22 cellular contexts compared by ENCODE assay signal in genomic region chr4:20572976-20573375, GRCh38.
"Had no signal": no experiment of that assay in that cellular context is flagged by ENCODE, and none has a peak within 500 bp of the region (broad histone marks: within the 10 kb centered on the region; RNA-seq: fewer than 3 reads in every experiment).

No MANE protein-coding gene starts in this region.

- H3K27me3 ChIP-seq: heart left ventricle, transverse colon had no signal

- H3K4me3 Mint-ChIP-seq: activated naive CD8-positive, alpha-beta T cell; activated T-cell treated with anti-CD3 and anti-CD28 coated beads, Interleukin-2, amount 50 U/mL, for 24 hours; activated T-helper 17 cell treated with anti-CD3 and anti-CD28 coated beads, Interleukin-2, amount 50 U/mL, for 72 hours; effector memory CD8-positive, alpha-beta T cell; mesothelial cell of epicardium; naive thymus-derived CD8-positive, alpha-beta T cell; stimulated activated naive B cell treated with anti-CD40 and anti-IgM and Interleukin-4, amounts not matched to agents 10 μg/mL and 1 μg/mL and 100 μg/mL, for 72 hours had no signal

- H3K4me1 ChIP-seq: heart left ventricle, transverse colon had no signal

- ATAC-seq: activated T-helper 17 cell treated with anti-CD3 and anti-CD28 coated beads, Interleukin-2, amount 50 U/mL, for 72 hours; effector memory CD8-positive, alpha-beta T cell; heart left ventricle; left ventricle myocardium superior; naive thymus-derived CD8-positive, alpha-beta T cell; sciatic nerve; stimulated activated naive B cell treated with anti-CD40 and anti-IgM and Interleukin-4, amounts not matched to agents 10 μg/mL and 1 μg/mL and 100 μg/mL, for 72 hours had no signal

- H3K27me3 Mint-ChIP-seq: activated naive CD8-positive, alpha-beta T cell; activated T-cell treated with anti-CD3 and anti-CD28 coated beads, Interleukin-2, amount 50 U/mL, for 24 hours; effector memory CD8-positive, alpha-beta T cell; stimulated activated naive B cell treated with anti-CD40 and anti-IgM and Interleukin-4, amounts not matched to agents 10 μg/mL and 1 μg/mL and 100 μg/mL, for 72 hours had no signal

- H3K27ac ChIP-seq: heart left ventricle, transverse colon had no signal

- H3K4me3 ChIP-seq: heart left ventricle, transverse colon had no signal

- H3K4me1 Mint-ChIP-seq: activated T-helper 17 cell treated with anti-CD3 and anti-CD28 coated beads, Interleukin-2, amount 50 U/mL, for 72 hours; naive thymus-derived CD8-positive, alpha-beta T cell; stimulated activated naive B cell treated with anti-CD40 and anti-IgM and Interleukin-4, amounts not matched to agents 10 μg/mL and 1 μg/mL and 100 μg/mL, for 72 hours had no signal

- H3K9me3 ChIP-seq: heart left ventricle, transverse colon had no signal

- H3K9me3 Mint-ChIP-seq: activated T-cell treated with anti-CD3 and anti-CD28 coated beads, Interleukin-2, amount 50 U/mL, for 24 hours; activated T-helper 17 cell treated with anti-CD3 and anti-CD28 coated beads, Interleukin-2, amount 50 U/mL, for 72 hours; mesothelial cell of epicardium; naive thymus-derived CD8-positive, alpha-beta T cell; stimulated activated naive B cell treated with anti-CD40 and anti-IgM and Interleukin-4, amounts not matched to agents 10 μg/mL and 1 μg/mL and 100 μg/mL, for 72 hours had no signal

- H3K36me3 Mint-ChIP-seq: activated naive CD8-positive, alpha-beta T cell; naive thymus-derived CD8-positive, alpha-beta T cell; stimulated activated naive B cell treated with anti-CD40 and anti-IgM and Interleukin-4, amounts not matched to agents 10 μg/mL and 1 μg/mL and 100 μg/mL, for 72 hours had no signal

- H3K36me3 ChIP-seq: transverse colon had no signal

- H3K27ac Mint-ChIP-seq: activated naive CD8-positive, alpha-beta T cell; activated T-cell treated with anti-CD3 and anti-CD28 coated beads, Interleukin-2, amount 50 U/mL, for 24 hours; activated T-helper 17 cell treated with anti-CD3 and anti-CD28 coated beads, Interleukin-2, amount 50 U/mL, for 72 hours; effector memory CD8-positive, alpha-beta T cell; mesothelial cell of epicardium; naive thymus-derived CD8-positive, alpha-beta T cell; stimulated activated naive B cell treated with anti-CD40 and anti-IgM and Interleukin-4, amounts not matched to agents 10 μg/mL and 1 μg/mL and 100 μg/mL, for 72 hours had no signal

- DNase-seq: activated CD8-positive, alpha-beta memory T cell treated with anti-CD3 and anti-CD28 coated beads for 24 hours; activated CD8-positive, alpha-beta memory T cell treated with anti-CD3 and anti-CD28 coated beads, Interleukin-2, amount 50 U/mL, for 4 hours; activated T-cell treated with anti-CD3 and anti-CD28 coated beads, Interleukin-2, amount 50 U/mL, for 24 hours; central memory CD4-positive, alpha-beta T cell; effector memory CD8-positive, alpha-beta T cell; heart left ventricle; left ventricle myocardium superior; mammary epithelial cell; naive thymus-derived CD8-positive, alpha-beta T cell; occipital lobe; posterior cingulate gyrus; small intestine; stimulated activated CD4-positive, alpha-beta T cell treated with anti-CD3 and anti-CD28 coated beads, Interleukin-2, amount 100 ng/mL, for 48 hours; stimulated activated CD8-positive, alpha-beta memory T cell treated with anti-CD3 and anti-CD28 coated beads, Interleukin-4, amount 100 ng/mL, for 48 hours; stimulated activated naive B cell treated with anti-CD40 and anti-IgM and Interleukin-4, amounts not matched to agents 10 μg/mL and 1 μg/mL and 100 μg/mL, for 72 hours; T-helper 1 cell; T-helper 9 cell; transverse colon had no signal
